ENCODE assay signal across 1 cellular context in genomic region chr22:31604137-31604705, GRCh38.
TF ChIP-seq lines count a peak whose summit lies in the region.

No MANE protein-coding gene starts in this region.

TF ChIP-seq in K562, 482 proteins besides CTCF, POLR2A, EP300 and RAD21 (continued from another document):
- TF ChIP-seq USF2 (CRISPR knock-in tag; IDR thresholded peaks at IDR 0.05) (0 out of 2 replicates have a peak, but pooled peaks have one; percentile 7), EHMT2 (IDR thresholded peaks at IDR 0.05) (no peak)
